ENCODE assay signal across 16 cellular contexts in genomic region chr11:12213920-12214319, GRCh38.
DNase-seq lines count a peak whose midpoint lies in the region; ATAC-seq and TF ChIP-seq lines count a peak whose summit lies in the region.
"Had no signal": no experiment of that assay in that cellular context is flagged by ENCODE, and none has a peak within 500 bp of the region (broad histone marks: within the 10 kb centered on the region; RNA-seq: fewer than 3 reads in every experiment).

No MANE protein-coding gene starts in this region.

- peak overlapping the region; percentile 40 for H3K27ac ChIP-seq in PC-3 (ENCODE audit: low read length)
- H3K27ac ChIP-seq in esophagus muscularis mucosa (replicated peaks in 1 of 4), result peak overlapping the region; percentile 38 to 83 (median 48)
- H3K27ac ChIP-seq: SJSA1 had no signal

- H3K27me3 ChIP-seq in PC-3 (ENCODE audit: low read length), result no peaks in the 10 kb centered on the region
- H3K27me3 ChIP-seq in esophagus muscularis mucosa, result no peaks in the 10 kb centered on the region
- H3K27me3 ChIP-seq: SJSA1 had no signal

- H3K36me3 ChIP-seq in PC-3 (ENCODE audit: low read depth, low read length) (peaks cover 56% of the 10 kb centered on the region), esophagus muscularis mucosa (peaks cover 0 to 83% (median 49%) of the 10 kb centered on the region in 4 donors)

- TF ChIP-seq CTCF in PC-3 (conservative IDR thresholded peaks at IDR 0.05; ENCODE audit: low read depth, low read length) (no peak), esophagus muscularis mucosa (IDR thresholded peaks at IDR 0.05) (no peak)

- ATAC-seq in PC-3, result peak; percentile 63
- no peak for ATAC-seq in HG02623 (IDR thresholded peaks at IDR 0.05; ENCODE audit: unreplicated experiment)

- H3K4me1 ChIP-seq in PC-3 (ENCODE audit: insufficient read depth, low read length) (peaks cover 20% of the 10 kb centered on the region), esophagus muscularis mucosa (peaks cover 15 to 68% (median 62%) of the 10 kb centered on the region in 4 donors)

- TF ChIP-seq POLR2A in esophagus muscularis mucosa (IDR thresholded peaks at IDR 0.05; ENCODE audit: low read depth), result no peak

- H3K9ac ChIP-seq in PC-3 (ENCODE audit: low read length), result no peak overlapping the region

- no peak overlapping the region for H3K4me3 ChIP-seq in PC-3 (ENCODE audit: low read length)
- H3K4me3 ChIP-seq in esophagus muscularis mucosa, result no peak overlapping the region
- H3K4me3 ChIP-seq: SJSA1 had no signal

- POLR2A ChIA-PET in PC-3 (lab: Charles Lee; ENCODE audit: unreplicated experiment), result interaction anchor here (0.6 kb wide), 1 partner anchor 10 kb away, joined by 3 read pairs; no protein-coding TSS in a partner anchor

- no peaks in the 10 kb centered on the region for H3K79me2 ChIP-seq in PC-3 (ENCODE audit: low read length)

- no peak overlapping the region for H2AFZ ChIP-seq in PC-3 (ENCODE audit: low read length)

- 0 out of 2 replicates have a peak overlapping the region, but pooled peaks have one; percentile 5 for H3K4me2 ChIP-seq in PC-3 (ENCODE audit: low read length)

- in situ Hi-C loops in Caki2 (cut with HindIII; ENCODE audit: low pct_unique_long_range_greater_than_20kb, low sequenced_read_pairs), result no loop called here

- intact Hi-C loops in PC-3 (cut with micrococcal nuclease) (no loop called here), esophagus muscularis mucosa (cut with DNase I) (no loop called here)

- DNase-seq in Caki2 (ENCODE audit: low read depth) (peak; percentile 47), PC-3 (peak; percentile 51), esophagus muscularis mucosa (ENCODE audit: extremely low spot score) (no peak), renal cortical epithelial cell (ENCODE audit: low read depth) (peak; percentile 64), NOMO-1 (lab: John Stamatoyannopoulos, UW; ENCODE audit: unreplicated experiment in 2 of 2) (no peak), dermis blood vessel endothelial cell (no peak), SIG-M5 (lab: John Stamatoyannopoulos, UW) (no peak)
- DNase-seq: activated B cell treated with CpG ODN at 0.5 μM for 24 hours; activated T-cell treated with anti-CD3 and anti-CD28 coated beads for 4 hours; CD4-positive, CD25-positive, alpha-beta regulatory T cell; midbrain; NCI-H1930; NCI-H82; stimulated activated CD4-positive, alpha-beta T cell treated with anti-CD3 and anti-CD28 coated beads, Interleukin-2, amount 100 ng/mL, for 24 hours had no signal

- H3K9me2 ChIP-seq in PC-3 (replicated peaks; ENCODE audit: low read length), result no peaks in the 10 kb centered on the region

- CTCF ChIA-PET in PC-3 (lab: Charles Lee), result no interaction called here

- 78% methylated on average over 5 of the region's 5 CpGs for WGBS in esophagus muscularis mucosa

- BruUV-seq in PC-3 (replicated peaks; lab: Mats Ljungman, UMichigan), result no TSS peak

- H3F3A ChIP-seq in PC-3 (ENCODE audit: low read length, unreplicated experiment), result no peaks in the 10 kb centered on the region

- no peaks in the 10 kb centered on the region for H4K20me1 ChIP-seq in PC-3 (ENCODE audit: low read length)

- H3K9me3 ChIP-seq in PC-3 (ENCODE audit: low read length) (no peaks in the 10 kb centered on the region), esophagus muscularis mucosa (no peaks in the 10 kb centered on the region)
- H3K9me3 ChIP-seq: SJSA1 had no signal

- TF ChIP-seq EP300 in esophagus muscularis mucosa (IDR thresholded peaks at IDR 0.05), result no peak

Comparison
In these comparisons a context has a peak if more than half of its experiments do, and no peak if none do; other contexts are left out.
1. DNase-seq: peak in Caki2 (single experiment), PC-3 (single experiment) and renal cortical epithelial cell (single experiment); none in esophagus muscularis mucosa (single experiment), NOMO-1 (0 of 2), dermis blood vessel endothelial cell (single experiment) and SIG-M5 (single experiment).